In the genomic region with DNA sequence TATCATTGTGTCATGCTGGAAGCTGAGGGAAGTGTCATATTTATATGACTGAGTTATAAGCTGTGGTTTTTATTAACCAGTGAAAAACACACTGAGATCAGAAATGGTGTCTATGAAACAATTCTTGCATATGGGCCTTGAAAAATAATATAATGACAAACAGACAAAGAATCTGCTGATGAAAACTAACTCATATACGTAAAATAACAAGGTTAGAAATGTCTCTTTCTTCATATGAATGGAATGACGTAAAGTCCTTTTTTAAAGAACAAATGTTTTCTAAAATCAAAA, we compare ENCODE assay signal across 27 cellular contexts. TPM values are rescaled to one million over a fixed set of nuclear protein-coding genes. Genes with fewer than 3 reads are reported as not detected.
"Had no signal": no experiment of that assay in that cellular context is flagged by ENCODE, and none has a peak within 500 bp of the region (broad histone marks: within the 10 kb centered on the region; RNA-seq: fewer than 3 reads in every experiment).

No MANE protein-coding gene starts in this region.

- H3K9ac ChIP-seq: KMS-11 had no signal

- FAIRE-seq: bronchial epithelial cell had no signal

- H3K4me3 ChIP-seq: adrenal gland, body of pancreas, Peyer's patch, SJCRH30 had no signal

- H3K27ac Mint-ChIP-seq: activated CD4-positive, alpha-beta memory T cell treated with anti-CD3 and anti-CD28 coated beads for 36 hours; activated CD4-positive, alpha-beta T cell treated with anti-CD3 and anti-CD28 coated beads, Interleukin-2, amount 10 ng/mL, durations not matched to agents 7 days and 5 days; activated naive CD4-positive, alpha-beta T cell treated with anti-CD3 and anti-CD28 coated beads, Interleukin-2, amount 10 ng/mL, durations not matched to agents 7 days and 5 days; activated naive CD8-positive, alpha-beta T cell treated with anti-CD3 and anti-CD28 coated beads, Interleukin-2, amount 10 ng/mL, durations not matched to agents 7 days and 5 days; activated T-helper 1 cell treated with anti-CD3 and anti-CD28 coated beads, Interleukin-12 subunit alpha, Interleukin-12 subunit beta, Interleukin-2, Interleukin-4 antibody, amounts not matched to agents 30 ng/mL and 10 ng/mL and 1 ng/mL, durations not matched to agents 14 hours and 24 hours and 36 hours; T-helper 17 cell; WTC11 had no signal

- H3K4me1 ChIP-seq: adrenal gland, body of pancreas, Peyer's patch had no signal

- H3K36me3 ChIP-seq: adrenal gland, Peyer's patch, SJCRH30 had no signal

- H3K36me3 Mint-ChIP-seq: activated CD4-positive, alpha-beta memory T cell treated with anti-CD3 and anti-CD28 coated beads for 36 hours; activated naive CD4-positive, alpha-beta T cell treated with anti-CD3 and anti-CD28 coated beads, Interleukin-2, amount 10 ng/mL, durations not matched to agents 7 days and 5 days; activated naive CD8-positive, alpha-beta T cell treated with anti-CD3 and anti-CD28 coated beads, Interleukin-2, amount 10 ng/mL, durations not matched to agents 7 days and 5 days; WTC11 had no signal

- ATAC-seq: body of pancreas, T-helper 17 cell, WTC11 had no signal

- H3K27me3 ChIP-seq: adrenal gland, body of pancreas, Peyer's patch, SJCRH30 had no signal

- H3K9me3 ChIP-seq: adrenal gland, body of pancreas, Peyer's patch, SJCRH30 had no signal

- H3K27ac ChIP-seq: adrenal gland, body of pancreas, KMS-11, Peyer's patch, RWPE1, SJCRH30 had no signal

- H3K9me3 Mint-ChIP-seq: activated CD4-positive, alpha-beta memory T cell treated with anti-CD3 and anti-CD28 coated beads for 36 hours; activated CD4-positive, alpha-beta T cell treated with anti-CD3 and anti-CD28 coated beads, Interleukin-2, amount 10 ng/mL, durations not matched to agents 7 days and 5 days; activated naive CD4-positive, alpha-beta T cell treated with anti-CD3 and anti-CD28 coated beads, Interleukin-2, amount 10 ng/mL, durations not matched to agents 7 days and 5 days; activated naive CD8-positive, alpha-beta T cell treated with anti-CD3 and anti-CD28 coated beads, Interleukin-2, amount 10 ng/mL, durations not matched to agents 7 days and 5 days; activated T-helper 1 cell treated with anti-CD3 and anti-CD28 coated beads, Interleukin-12 subunit alpha, Interleukin-12 subunit beta, Interleukin-2, Interleukin-4 antibody, amounts not matched to agents 30 ng/mL and 10 ng/mL and 1 ng/mL, durations not matched to agents 14 hours and 24 hours and 36 hours; WTC11 had no signal

- DNase-seq: activated CD4-positive, alpha-beta memory T cell treated with anti-CD3 and anti-CD28 coated beads for 36 hours; activated CD4-positive, alpha-beta T cell treated with anti-CD3 and anti-CD28 coated beads, Interleukin-2, amount 10 ng/mL, durations not matched to agents 7 days and 5 days; activated CD4-positive, CD25-positive, alpha-beta regulatory T cell treated with anti-CD3 and anti-CD28 coated beads, Interleukin-2, amount 50 U/mL, for 72 hours; activated CD8-positive, alpha-beta memory T cell treated with anti-CD3 and anti-CD28 coated beads, Interleukin-2, amount 50 U/mL, for 4 hours; activated effector memory CD4-positive, alpha-beta T cell treated with Interleukin-2 at 50 U/mL for 16 hours; activated naive CD4-positive, alpha-beta T cell treated with anti-CD3 and anti-CD28 coated beads, Interleukin-2, amount 10 ng/mL, durations not matched to agents 7 days and 5 days; activated naive CD8-positive, alpha-beta T cell treated with anti-CD3 and anti-CD28 coated beads, Interleukin-2, amount 10 ng/mL, durations not matched to agents 7 days and 5 days; adrenal gland; aorta; body of pancreas; central memory CD4-positive, alpha-beta T cell; NCI-H1105 treated with DMSO at 0.1 percent for 48 hours; NCI-H1436 treated with DMSO at 0.1 percent for 48 hours; NCI-H187; NCI-H2081; NCI-H446; NCI-H524; Peyer's patch; Right ventricle myocardium superior; T-helper 17 cell; T-helper 9 cell had no signal

- H3K4me2 ChIP-seq: KMS-11 had no signal

RNA-seq across cellular contexts. Expression of gene PHF21B, which starts 48.8 kb away (rescaled TPM):
- total RNA-seq: activated CD4-positive, alpha-beta memory T cell treated with anti-CD3 and anti-CD28 coated beads for 36 hours; activated CD4-positive, alpha-beta T cell treated with anti-CD3 and anti-CD28 coated beads, Interleukin-2, amount 10 ng/mL, durations not matched to agents 7 days and 5 days; activated naive CD8-positive, alpha-beta T cell treated with anti-CD3 and anti-CD28 coated beads, Interleukin-2, amount 10 ng/mL, durations not matched to agents 7 days and 5 days; bronchial epithelial cell; Peyer's patch; T-helper 17 cell had no signal
- polyA plus RNA-seq: aorta had no signal
